ENCODE assay signal across 8 cellular contexts in genomic region chr16:4319454-4319853, GRCh38. TPM values are rescaled to one million over a fixed set of nuclear protein-coding genes. Genes with fewer than 3 reads are reported as not detected.
DNase-seq lines count a peak whose midpoint lies in the region; ATAC-seq, FAIRE-seq and TF ChIP-seq lines count a peak whose summit lies in the region.

No MANE protein-coding gene starts in this region.

- DNase-seq in GM18507 (ENCODE audit: extremely low spot score, insufficient read length, low read depth), result no peak
- peak; percentile 78 for DNase-seq in RWPE2 (ENCODE audit: low spot score)
- DNase-seq in epithelial cell of proximal tubule (ENCODE audit: low read depth), result no peak
- peak; percentile 51 for DNase-seq in stimulated activated CD4-positive, alpha-beta T cell treated with anti-CD3 and anti-CD28 coated beads, Interleukin-4, amount 100 ng/mL, for 1 hour
- DNase-seq in KG1 (lab: John Stamatoyannopoulos, UW), result no peak
- no peak for DNase-seq in amniotic stem cell (lab: John Stamatoyannopoulos, UW)
- DNase-seq in SJCRH30, result no peak
- DNase-seq in D341Med (ENCODE audit: low spot score), result no peak

- H3K4me3 ChIP-seq in RWPE2 (ENCODE audit: severe bottlenecking) (peak overlapping the region; percentile 1), epithelial cell of proximal tubule (ENCODE audit: low read depth, low read length) (peak overlapping the region; percentile 3), SJCRH30 (no peak overlapping the region)

- peaks cover 54% of the 10 kb centered on the region for H3K4me1 ChIP-seq in RWPE2 (ENCODE audit: insufficient read depth, poor library complexity, severe bottlenecking)
- peaks cover 8% of the 10 kb centered on the region for H3K4me1 ChIP-seq in SJCRH30

- ATAC-seq in RWPE2 (ENCODE audit: low read depth), result no peak

- FAIRE-seq in GM18507 (lab: Jason Lieb, UNC), result peak; percentile 67

- H3K36me3 ChIP-seq in RWPE2 (ENCODE audit: low read depth) (no peaks in the 10 kb centered on the region), SJCRH30 (no peaks in the 10 kb centered on the region)

- H3K9me3 ChIP-seq in RWPE2 (ENCODE audit: severe bottlenecking) (no peaks in the 10 kb centered on the region), SJCRH30 (replicated peaks) (no peaks in the 10 kb centered on the region)

- H3K27me3 ChIP-seq in RWPE2 (ENCODE audit: insufficient read depth, poor library complexity, severe bottlenecking) (no peaks in the 10 kb centered on the region), SJCRH30 (no peaks in the 10 kb centered on the region)

- peak overlapping the region; percentile 94 for H3K27ac ChIP-seq in RWPE2 (ENCODE audit: poor library complexity, severe bottlenecking)
- H3K27ac ChIP-seq in SJCRH30, result no peak overlapping the region

- TF ChIP-seq CTCF in RWPE2 (IDR thresholded peaks at IDR 0.05; ENCODE audit: poor library complexity, severe bottlenecking), result no peak
- TF ChIP-seq CTCF in epithelial cell of proximal tubule (conservative IDR thresholded peaks at IDR 0.05; ENCODE audit: low read depth, low read length), result no peak

RNA-seq across cellular contexts. Expression of gene GLIS2, which starts 3.6 kb away (rescaled TPM):
- total RNA-seq in epithelial cell of proximal tubule, result 2.2 and 4.6 TPM in 2 replicates
- total RNA-seq in SJCRH30 (2014; rRNA removed; shearing (Covaris generic)), result 1.6 and 1.9 TPM in 2 replicates

RNA-seq across cellular contexts. Expression of gene PAM16, which starts 31.7 kb away (rescaled TPM):
- 75.1 and 87.4 TPM in 2 replicates for total RNA-seq in epithelial cell of proximal tubule
- total RNA-seq in SJCRH30 (2014; rRNA removed; shearing (Covaris generic)), result 21.8 and 28.9 TPM in 2 replicates

RNA-seq across cellular contexts. Expression of gene TFAP4, which starts 46.6 kb away (rescaled TPM):
- 4.0 and 10.5 TPM in 2 replicates for total RNA-seq in epithelial cell of proximal tubule
- 31.2 and 34.1 TPM in 2 replicates for total RNA-seq in SJCRH30 (2014; rRNA removed; shearing (Covaris generic))

RNA-seq across cellular contexts. Expression of gene VASN, which starts 52.2 kb away (rescaled TPM):
- 19.0 and 33.7 TPM in 2 replicates for total RNA-seq in epithelial cell of proximal tubule
- 0.18 and 0.28 TPM in 2 replicates for total RNA-seq in SJCRH30 (2014; rRNA removed; shearing (Covaris generic))

Comparison
In these comparisons a context has a peak if more than half of its experiments do, and no peak if none do; other contexts are left out.
1. DNase-seq: peak in RWPE2 (single experiment) and stimulated activated CD4-positive, alpha-beta T cell treated with anti-CD3 and anti-CD28 coated beads, Interleukin-4, amount 100 ng/mL, for 1 hour (single experiment); none in GM18507 (single experiment), epithelial cell of proximal tubule (single experiment), KG1 (single experiment), amniotic stem cell (single experiment), SJCRH30 (0 of 2) and D341Med (single experiment).